In the genomic region with DNA sequence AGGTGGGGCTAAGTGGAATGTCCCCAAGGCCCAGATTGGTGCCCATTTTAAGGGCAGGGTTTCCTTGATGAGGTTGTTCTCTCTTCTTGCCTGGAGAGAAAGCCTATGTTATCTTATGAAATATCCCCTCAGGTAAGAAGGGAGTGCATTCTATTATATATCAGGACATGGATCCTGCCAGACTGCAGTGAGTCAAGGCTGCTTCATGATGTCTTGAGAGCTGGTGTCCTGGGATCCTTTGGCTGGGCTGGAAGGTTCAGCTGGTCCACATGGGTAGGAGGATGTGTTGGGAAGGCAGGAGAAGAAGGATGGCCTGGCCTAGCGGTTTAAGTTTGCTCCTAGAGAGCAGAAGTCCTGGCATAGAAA, we compare ENCODE assay signal across 15 cellular contexts.
DNase-seq lines count a peak whose midpoint lies in the region; ATAC-seq and TF ChIP-seq lines count a peak whose summit lies in the region.
"Had no signal": no experiment of that assay in that cellular context is flagged by ENCODE, and none has a peak within 500 bp of the region (broad histone marks: within the 10 kb centered on the region; RNA-seq: fewer than 3 reads in every experiment).

No MANE protein-coding gene starts in this region.

- no peak for TF ChIP-seq EP300 in suprapubic skin (IDR thresholded peaks at IDR 0.05)

- no peak overlapping the region for H3K4me3 Mint-ChIP-seq in natural killer cell
- H3K4me3 Mint-ChIP-seq: CD4-positive, alpha-beta T cell; GM23338 had no signal

- in situ Hi-C loops in mammary epithelial cell (cut with MboI; ENCODE audit: low sequenced_read_pairs in 2 of 2) (no loop called here), GM13977 (cut with MboI; ENCODE audit: low pct_unique_long_range_greater_than_20kb, low sequenced_read_pairs, unreplicated experiment) (no loop called here)

- H3K36me3 ChIP-seq in PC-9 (ENCODE audit: low read depth) (0 out of 2 replicates have a peak, but pooled peaks cover 4% of the 10 kb centered on the region), mammary epithelial cell (ENCODE audit: insufficient read depth, low read length) (no peaks in the 10 kb centered on the region), suprapubic skin (no peaks in the 10 kb centered on the region)
- H3K36me3 ChIP-seq: HAP-1 had no signal

- no peak overlapping the region for H3K9ac ChIP-seq in mammary epithelial cell (ENCODE audit: insufficient read depth, low read length)

- H3K4me1 Mint-ChIP-seq in natural killer cell: no peaks in the 10 kb centered on the region

- no TSS peak for BruUV-seq in PC-9 (replicated peaks; lab: Mats Ljungman, UMichigan)
- BruUV-seq in mammary epithelial cell (replicated peaks; lab: Mats Ljungman, UMichigan): no TSS peak

- H3K27me3 Mint-ChIP-seq in natural killer cell (ENCODE audit: low read depth in 2 of 2): peaks cover 9 to 14% of the 10 kb centered on the region in 2 donors
- H3K27me3 Mint-ChIP-seq: CD4-positive, alpha-beta T cell had no signal

- no peaks in the 10 kb centered on the region for H3K9me3 Mint-ChIP-seq in natural killer cell
- H3K9me3 Mint-ChIP-seq: CD4-positive, alpha-beta T cell; GM23338 had no signal

- no peak overlapping the region for H3K4me3 ChIP-seq in PC-9
- no peak overlapping the region for H3K4me3 ChIP-seq in mammary epithelial cell (replicated peaks in 1 of 3; ENCODE audit: insufficient read depth in 1 of 3, low read depth in 2 of 3, low read length in 3 of 3)
- no peak overlapping the region for H3K4me3 ChIP-seq in suprapubic skin
- H3K4me3 ChIP-seq: GM23338, HAP-1 had no signal

- intact Hi-C loops in PC-9 (cut with micrococcal nuclease; ENCODE audit: unreplicated experiment) (loop anchor here (1.0 kb wide), 4 partner anchors 19 to 134 kb away; no protein-coding TSS in a partner anchor), mammary epithelial cell (cut with micrococcal nuclease) (loop anchor here (5.0 kb wide), 1 partner anchor 56 kb away; no protein-coding TSS in a partner anchor), natural killer cell (cut with micrococcal nuclease) (no loop called here)

- WGBS in mammary epithelial cell (ENCODE audit: low coverage, missing lambda C conversion rate): 100% methylated on average over 1 of the region's 1 CpG
- 71% methylated on average over 1 of the region's 1 CpG for WGBS in suprapubic skin

- POLR2A ChIA-PET in PC-9 (lab: Charles Lee; ENCODE audit: unreplicated experiment): no interaction called here

- ATAC-seq in foreskin keratinocyte: peak; percentile 33
- ATAC-seq in natural killer cell: no peak
- ATAC-seq: SK-N-SH treated with all-trans-retinoic acid at 6 μM for 48 hours had no signal

- H3K4me2 ChIP-seq in PC-9 (peak overlapping the region; percentile 65), mammary epithelial cell (ENCODE audit: insufficient read depth, low read depth, low read length) (peak overlapping the region; percentile 1)
- H3K4me2 ChIP-seq: GM23338 had no signal

- no peaks in the 10 kb centered on the region for H3K36me3 Mint-ChIP-seq in natural killer cell

- H3K27ac ChIP-seq in PC-9: peak overlapping the region; percentile 81
- peak overlapping the region; percentile 16 for H3K27ac ChIP-seq in mammary epithelial cell (ENCODE audit: insufficient read depth, low read depth, low read length)
- no peak overlapping the region for H3K27ac ChIP-seq in foreskin keratinocyte
- peak overlapping the region; percentile 1 for H3K27ac ChIP-seq in suprapubic skin

- H3K4me1 ChIP-seq in PC-9 (replicated peaks; ENCODE audit: insufficient read depth) (peaks cover 41% of the 10 kb centered on the region), mammary epithelial cell (ENCODE audit: insufficient read depth, low read length) (peaks cover 45% of the 10 kb centered on the region), foreskin keratinocyte (peaks cover 20% of the 10 kb centered on the region), suprapubic skin (peaks cover 38% of the 10 kb centered on the region)
- H3K4me1 ChIP-seq: HAP-1 had no signal

- no peak overlapping the region for H2AFZ ChIP-seq in PC-9
- peak overlapping the region; percentile 10 for H2AFZ ChIP-seq in mammary epithelial cell (ENCODE audit: low read depth, low read length)
- H2AFZ ChIP-seq: GM23338 had no signal

- no peaks in the 10 kb centered on the region for H3K27me3 ChIP-seq in PC-9 (ENCODE audit: insufficient read depth, low read depth)
- no peaks in the 10 kb centered on the region for H3K27me3 ChIP-seq in mammary epithelial cell (ENCODE audit: insufficient read depth, low read length)
- H3K27me3 ChIP-seq in foreskin keratinocyte: no peaks in the 10 kb centered on the region
- H3K27me3 ChIP-seq in suprapubic skin: no peaks in the 10 kb centered on the region

- peaks cover 32% of the 10 kb centered on the region for H3F3A ChIP-seq in PC-9 (ENCODE audit: insufficient read depth, low read depth)

- TF ChIP-seq POLR2A in suprapubic skin (IDR thresholded peaks at IDR 0.05): no peak

- no peaks in the 10 kb centered on the region for H3K9me2 ChIP-seq in PC-9 (ENCODE audit: insufficient read depth)

- dilution Hi-C loops in mammary epithelial cell (cut with HindIII; ENCODE audit: low sequenced_read_pairs): loop anchor here (5.0 kb wide), 1 partner anchor 36 kb away; no protein-coding TSS in a partner anchor

- H4K20me1 ChIP-seq in PC-9 (ENCODE audit: insufficient read depth) (no peaks in the 10 kb centered on the region), mammary epithelial cell (ENCODE audit: insufficient read depth, low read length) (no peaks in the 10 kb centered on the region)

- H3K9me3 ChIP-seq in PC-9 (ENCODE audit: insufficient read depth, low read depth): peaks cover 3% of the 10 kb centered on the region; the same call in 1 of the 2 replicates
- no peaks in the 10 kb centered on the region for H3K9me3 ChIP-seq in mammary epithelial cell (replicated peaks; ENCODE audit: insufficient read depth, low read length)
- no peaks in the 10 kb centered on the region for H3K9me3 ChIP-seq in suprapubic skin
- H3K9me3 ChIP-seq: HAP-1 had no signal

- TF ChIP-seq CTCF in PC-9 (conservative IDR thresholded peaks at IDR 0.05) (no peak), mammary epithelial cell (conservative IDR thresholded peaks at IDR 0.05 in 1 of 2, IDR thresholded peaks at IDR 0.05 in 1 of 2; ENCODE audit: extremely low read depth in 1 of 2, insufficient read depth in 1 of 2, low read depth in 1 of 2, low read length in 2 of 2) (no peak), foreskin keratinocyte (conservative IDR thresholded peaks at IDR 0.05) (no peak), suprapubic skin (IDR thresholded peaks at IDR 0.05) (no peak), natural killer cell (IDR thresholded peaks at IDR 0.05) (no peak), GM13977 (IDR thresholded peaks at IDR 0.05; ENCODE audit: extremely low read depth, insufficient read depth, missing control alignments) (no peak)

- DNase-seq in PC-9 (peak in 1 of 2 experiments; percentile 86), mammary epithelial cell (peak; percentile 64), foreskin keratinocyte (peak in 1 of 2 donors; percentile 66), suprapubic skin (ENCODE audit: low spot score in 2 of 2) (no peak), UCSD-AML1 (lab: John Stamatoyannopoulos, UW; ENCODE audit: unreplicated experiment) (no peak), natural killer cell (no peak), NCI-H146 (lab: John Stamatoyannopoulos, UW) (no peak), GM13977 (ENCODE audit: low spot score) (no peak)
- DNase-seq: CD4-positive, alpha-beta T cell; DMS 273 treated with DMSO at 0.1 percent for 48 hours; Karpas-422; NCI-H1694 treated with DMSO at 0.1 percent for 48 hours had no signal

- CTCF ChIA-PET in PC-9 (lab: Charles Lee) (no interaction called here), mammary epithelial cell (lab: Charles Lee; ENCODE audit: low non-redundant PET) (no interaction called here)

- no peak overlapping the region for H3K27ac Mint-ChIP-seq in natural killer cell
- H3K27ac Mint-ChIP-seq: CD4-positive, alpha-beta T cell; GM23338 had no signal

- H3K79me2 ChIP-seq in PC-9 (ENCODE audit: low read depth) (peaks cover 35% of the 10 kb centered on the region), mammary epithelial cell (ENCODE audit: insufficient read depth, low read length) (peaks cover 7% of the 10 kb centered on the region)
